Comparison of ENCODE assay signal across 19 cellular contexts in the genomic region with DNA sequence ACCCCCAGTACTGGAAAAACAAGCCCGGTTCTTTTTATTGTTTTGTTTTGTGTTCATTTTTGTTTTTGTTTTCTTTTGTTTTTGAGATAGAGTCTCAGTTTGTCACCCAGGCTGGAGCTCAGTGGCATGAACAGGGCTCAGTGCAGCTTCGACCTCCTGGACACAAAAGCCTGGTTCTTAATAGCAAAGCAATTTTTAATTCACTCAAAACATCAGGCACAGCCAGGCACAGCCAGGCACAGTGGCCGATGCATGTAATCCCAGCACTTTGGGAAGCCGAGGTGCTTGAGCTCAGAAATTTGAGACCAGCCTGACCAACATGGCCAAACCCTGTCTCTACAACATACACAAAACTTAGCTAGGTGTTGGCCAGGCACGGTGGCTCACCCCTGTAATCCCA. TPM values are rescaled to one million over a fixed set of nuclear protein-coding genes. Genes with fewer than 3 reads are reported as not detected.
DNase-seq lines count a peak whose midpoint lies in the region; ATAC-seq and TF ChIP-seq lines count a peak whose summit lies in the region.
"Had no signal": no experiment of that assay in that cellular context is flagged by ENCODE, and none has a peak within 500 bp of the region (broad histone marks: within the 10 kb centered on the region; RNA-seq: fewer than 3 reads in every experiment).

No MANE protein-coding gene starts in this region.

- DNase-seq in GM23338 (ENCODE audit: low spot score) = no peak
- no peak for DNase-seq in esophagus muscularis mucosa (ENCODE audit: extremely low spot score)
- peak; percentile 69 for DNase-seq in pons (ENCODE audit: low spot score)
- peak in 10 of 49 donors; percentile 2 to 21 (median 12) for DNase-seq in substantia nigra (lab: John Stamatoyannopoulos, UW)
- no peak for DNase-seq in tibial nerve (ENCODE audit: low spot score in 2 of 2)
- no peak for DNase-seq in left colon
- no peak for DNase-seq in GM13977 (ENCODE audit: low spot score)
- DNase-seq: DMS79 treated with DMSO at 0.1 percent for 48 hours, Karpas-422, NCI-H1436, NCI-H2081 treated with DMSO at 0.1 percent for 48 hours, NCI-H510A treated with DMSO at 0.1 percent for 48 hours, NCI-H774, OCI-M1, Right ventricle myocardium superior had no signal

- 0 out of 2 replicates have a peak, but pooled peaks cover 3% of the 10 kb centered on the region for H4K20me1 ChIP-seq in GM23338 (replicated peaks; ENCODE audit: insufficient read depth)

- intact Hi-C loops in esophagus muscularis mucosa (cut with DNase I) (no loop called here), left colon (cut with DNase I, micrococcal nuclease) (no loop called here)

- peaks cover 3% of the 10 kb centered on the region for H3K27me3 Mint-ChIP-seq in GM23338 (ENCODE audit: insufficient read depth, low read depth, poor library complexity)

- no peaks in the 10 kb centered on the region for H3K36me3 ChIP-seq in GM23338 (ENCODE audit: insufficient read depth)
- H3K36me3 ChIP-seq in esophagus muscularis mucosa = peaks cover 10 to 17% (median 15%) of the 10 kb centered on the region in 4 donors
- peaks cover 2 to 23% (median 4%) of the 10 kb centered on the region in 3 donors for H3K36me3 ChIP-seq in tibial nerve

- no peak overlapping the region for H3K4me3 ChIP-seq in GM23338
- H3K4me3 ChIP-seq in esophagus muscularis mucosa = no peak overlapping the region
- no peak overlapping the region for H3K4me3 ChIP-seq in tibial nerve
- H3K4me3 ChIP-seq: A549, HAP-1 had no signal

- no peaks in the 10 kb centered on the region for H3K27me3 ChIP-seq in GM23338 (ENCODE audit: insufficient read depth)
- H3K27me3 ChIP-seq in esophagus muscularis mucosa = no peaks in the 10 kb centered on the region
- no peaks in the 10 kb centered on the region for H3K27me3 ChIP-seq in tibial nerve

- no peak for TF ChIP-seq POLR2A in esophagus muscularis mucosa (IDR thresholded peaks at IDR 0.05; ENCODE audit: low read depth)
- TF ChIP-seq POLR2A in tibial nerve (IDR thresholded peaks at IDR 0.05) = no peak

- no peak overlapping the region for H3K4me3 Mint-ChIP-seq in GM23338
- H3K4me3 Mint-ChIP-seq: IgD-negative memory B cell had no signal

- peak; percentile 29; the same call in 1 of the 3 replicates for ATAC-seq in GM23338
- ATAC-seq in left colon = no peak
- ATAC-seq: A549 had no signal

- no peaks in the 10 kb centered on the region for H3K9me3 ChIP-seq in esophagus muscularis mucosa
- H3K9me3 ChIP-seq in tibial nerve = peaks cover 0 to 9% (median 0%) of the 10 kb centered on the region in 4 donors
- H3K9me3 ChIP-seq: A549, HAP-1 had no signal

- H3K4me2 ChIP-seq in GM23338 = no peak overlapping the region
- H3K4me2 ChIP-seq: A549 had no signal

- WGBS in esophagus muscularis mucosa = 52% methylated on average over 4 of the region's 5 CpGs
- 61 to 64% methylated on average over 5 of the region's 5 CpGs for WGBS in tibial nerve, 2 donors

- H3K4me1 Mint-ChIP-seq in GM23338 = peaks cover 10% of the 10 kb centered on the region; the same call in 2 of the 3 replicates

- no peaks in the 10 kb centered on the region; the same call in 2 of the 3 replicates for H3K9me3 Mint-ChIP-seq in GM23338

- no peak overlapping the region for H2AFZ ChIP-seq in GM23338

- no peaks in the 10 kb centered on the region for H3K9me2 ChIP-seq in GM23338 (ENCODE audit: insufficient read depth)

- no peaks in the 10 kb centered on the region for H3F3A ChIP-seq in GM23338 (replicated peaks; ENCODE audit: low read depth)

- TF ChIP-seq CTCF in GM23338 (conservative IDR thresholded peaks at IDR 0.05; ENCODE audit: low read depth in 2 of 2) (no peak), esophagus muscularis mucosa (IDR thresholded peaks at IDR 0.05) (no peak), tibial nerve (IDR thresholded peaks at IDR 0.05) (no peak), GM13977 (IDR thresholded peaks at IDR 0.05; ENCODE audit: extremely low read depth, insufficient read depth, missing control alignments) (no peak)

- H3K79me2 ChIP-seq in GM23338 (replicated peaks; ENCODE audit: insufficient read depth) = peaks cover 54% of the 10 kb centered on the region

- H3K27ac ChIP-seq in GM23338 (ENCODE audit: low read depth) (no peak overlapping the region), esophagus muscularis mucosa (replicated peaks in 1 of 4) (peak overlapping the region; percentile 22 to 78 (median 72)), substantia nigra (ENCODE audit: low read depth, low read length, poor library complexity, severe bottlenecking) (peak overlapping the region; percentile 75), tibial nerve (no peak overlapping the region)
- H3K27ac ChIP-seq: A549, C4-2B had no signal

- in situ Hi-C loops in GM13977 (cut with MboI; ENCODE audit: low pct_unique_long_range_greater_than_20kb, low sequenced_read_pairs, unreplicated experiment) = no loop called here

- H3K4me1 ChIP-seq in GM23338 (ENCODE audit: insufficient read depth) (no peaks in the 10 kb centered on the region; the same call in 1 of the 2 replicates), esophagus muscularis mucosa (peaks cover 55 to 87% (median 71%) of the 10 kb centered on the region in 4 donors), tibial nerve (peaks cover 0 to 77% (median 8%) of the 10 kb centered on the region in 4 donors)
- H3K4me1 ChIP-seq: A549, HAP-1 had no signal

- TF ChIP-seq EP300 in esophagus muscularis mucosa (IDR thresholded peaks at IDR 0.05) = no peak
- no peak for TF ChIP-seq EP300 in tibial nerve (IDR thresholded peaks at IDR 0.05)

- H3K36me3 Mint-ChIP-seq in GM23338 (ENCODE audit: low read depth) = peaks cover 15% of the 10 kb centered on the region

- H3K27ac Mint-ChIP-seq in GM23338 = 0 out of 2 replicates have a peak overlapping the region, but pooled peaks have one; percentile 51
- H3K27ac Mint-ChIP-seq: IgD-negative memory B cell had no signal

TF ChIP-seq in GM23338, 12 proteins besides CTCF, POLR2A, EP300 and RAD21 (continues in another document):
- TF ChIP-seq ZNF114 (CRISPR knock-in tag; IDR thresholded peaks at IDR 0.05) (no peak), STAT1 (IDR thresholded peaks at IDR 0.05; ENCODE audit: unreplicated experiment) (no peak), CREB1 (CRISPR knock-in tag; IDR thresholded peaks at IDR 0.05; ENCODE audit: low read depth) (no peak), NANOG (IDR thresholded peaks at IDR 0.05; ENCODE audit: borderline replicate concordance) (no peak), EZH2phosphoT487 (IDR thresholded peaks at IDR 0.05; ENCODE audit: unreplicated experiment) (no peak), EZH2 (IDR thresholded peaks at IDR 0.05; ENCODE audit: low read depth, unreplicated experiment) (no peak)

RNA-seq across cellular contexts. Expression of gene INSR, which starts 30.7 kb away (rescaled TPM):
- total RNA-seq in GM23338 (2014; rRNA removed; shearing (Covaris generic)) = 52.1 and 55.2 TPM in 2 replicates
- polyA plus RNA-seq in GM23338 (2016; fragmentation: Nextera tagmentation; extraction: Ambion mirVana) = 17.3 and 19.2 TPM in 2 replicates
- 100 to 1,000 TPM in 2 of 4 donors, 10 to 100 TPM in 2; 72.3 to 143 (median 92.5) TPM for total RNA-seq in esophagus muscularis mucosa
- 100 to 1,000 TPM; 150 to 420 (median 196) TPM for total RNA-seq in tibial nerve
- 10 to 100 TPM; 81.9 to 84.9 TPM for total RNA-seq in left colon

Comparison
In these comparisons a context has a peak if more than half of its experiments do, and no peak if none do; other contexts are left out.
1. H3K27ac ChIP-seq: peak in esophagus muscularis mucosa (4 of 4) and substantia nigra (single experiment); none in GM23338 (single experiment) and tibial nerve (0 of 4).